Comparison of ENCODE assay signal across 21 cellular contexts in genomic region chr3:3141939-3142338, GRCh38. TPM values are rescaled to one million over a fixed set of nuclear protein-coding genes. Genes with fewer than 3 reads are reported as not detected.
DNase-seq lines count a peak whose midpoint lies in the region; ATAC-seq and TF ChIP-seq lines count a peak whose summit lies in the region.
"Had no signal": no experiment of that assay in that cellular context is flagged by ENCODE, and none has a peak within 500 bp of the region (broad histone marks: within the 10 kb centered on the region; RNA-seq: fewer than 3 reads in every experiment).

No MANE protein-coding gene starts in this region.

- no peak overlapping the region for H3K4me3 ChIP-seq in neural progenitor cell
- H3K4me3 ChIP-seq: MG63, PC-9 had no signal

- no peak overlapping the region for H3K4me3 Mint-ChIP-seq in activated CD8-positive, alpha-beta T cell treated with anti-CD3 and anti-CD28 coated beads for 36 hours
- no peak overlapping the region for H3K4me3 Mint-ChIP-seq in activated CD8-positive, alpha-beta T cell treated with anti-CD3 and anti-CD28 coated beads, Interleukin-2, amount 10 ng/mL, durations not matched to agents 7 days and 5 days
- H3K4me3 Mint-ChIP-seq in activated T-helper 17 cell treated with anti-CD3 and anti-CD28 coated beads, Interleukin-2, amount 50 U/mL, for 72 hours, result no peak overlapping the region
- H3K4me3 Mint-ChIP-seq in natural killer cell, result no peak overlapping the region
- H3K4me3 Mint-ChIP-seq in neural progenitor cell, result no peak overlapping the region
- H3K4me3 Mint-ChIP-seq in type B pancreatic cell, result no peak overlapping the region
- H3K4me3 Mint-ChIP-seq: HFFc6 had no signal

- H3K27ac ChIP-seq in neural progenitor cell, result no peak overlapping the region
- H3K27ac ChIP-seq: KMS-11, PC-9 had no signal

- POLR2A ChIA-PET in activated CD8-positive, alpha-beta T cell treated with anti-CD3 and anti-CD28 coated beads for 36 hours (lab: Charles Lee), result interaction anchor here (2.8 kb wide), 1 partner anchor 9 kb away, joined by 8 read pairs; no protein-coding TSS in a partner anchor
- POLR2A ChIA-PET in activated CD8-positive, alpha-beta T cell treated with anti-CD3 and anti-CD28 coated beads, Interleukin-2, amount 10 ng/mL, durations not matched to agents 7 days and 5 days (lab: Charles Lee), result no interaction called here

- peak overlapping the region; percentile 75 for H3K27ac Mint-ChIP-seq in activated CD8-positive, alpha-beta T cell treated with anti-CD3 and anti-CD28 coated beads for 36 hours
- no peak overlapping the region for H3K27ac Mint-ChIP-seq in activated CD8-positive, alpha-beta T cell treated with anti-CD3 and anti-CD28 coated beads, Interleukin-2, amount 10 ng/mL, durations not matched to agents 7 days and 5 days
- peak overlapping the region; percentile 67 for H3K27ac Mint-ChIP-seq in activated T-helper 17 cell treated with anti-CD3 and anti-CD28 coated beads, Interleukin-2, amount 50 U/mL, for 72 hours
- peak overlapping the region; percentile 60 to 65 for H3K27ac Mint-ChIP-seq in natural killer cell
- no peak overlapping the region for H3K27ac Mint-ChIP-seq in neural progenitor cell
- no peak overlapping the region for H3K27ac Mint-ChIP-seq in type B pancreatic cell
- H3K27ac Mint-ChIP-seq: HFFc6 had no signal

- no peak for DNase-seq in activated CD8-positive, alpha-beta T cell treated with anti-CD3 and anti-CD28 coated beads for 36 hours
- DNase-seq in activated CD8-positive, alpha-beta T cell treated with anti-CD3 and anti-CD28 coated beads, Interleukin-2, amount 10 ng/mL, durations not matched to agents 7 days and 5 days, result no peak
- DNase-seq in natural killer cell (no peak), neural progenitor cell (ENCODE audit: low spot score) (no peak), LoVo (ENCODE audit: low spot score) (no peak), type B pancreatic cell (ENCODE audit: extremely low spot score, unreplicated experiment) (no peak)
- DNase-seq: C1 segment of cervical spinal cord, Caco-2, DMS53, GOT3, HFFc6, MG63, NCI-H1092 treated with DMSO at 0.1 percent for 48 hours, NCI-H1694 treated with DMSO at 0.1 percent for 48 hours, NCI-H446, PC-9 had no signal

- no peak for TF ChIP-seq CTCF in activated CD8-positive, alpha-beta T cell treated with anti-CD3 and anti-CD28 coated beads for 36 hours (IDR thresholded peaks at IDR 0.05)
- TF ChIP-seq CTCF in natural killer cell (IDR thresholded peaks at IDR 0.05), result no peak
- TF ChIP-seq CTCF in neural progenitor cell (IDR thresholded peaks at IDR 0.05), result no peak
- no peak for TF ChIP-seq CTCF in type B pancreatic cell (conservative IDR thresholded peaks at IDR 0.05)

- H3F3A ChIP-seq in neural progenitor cell (ENCODE audit: low read depth), result no peaks in the 10 kb centered on the region

- CTCF ChIA-PET in activated CD8-positive, alpha-beta T cell treated with anti-CD3 and anti-CD28 coated beads for 36 hours (lab: Charles Lee), result interaction anchor here (1.1 to 1.2 kb wide), 2 partner anchors 12 to 1146 kb away, joined by 3 to 4 read pairs; no protein-coding TSS in a partner anchor
- CTCF ChIA-PET in activated CD8-positive, alpha-beta T cell treated with anti-CD3 and anti-CD28 coated beads, Interleukin-2, amount 10 ng/mL, durations not matched to agents 7 days and 5 days (lab: Charles Lee), result interaction anchor here (2.3 kb wide), 1 partner anchor 30 kb away, joined by 5 read pairs; no protein-coding TSS in a partner anchor

- H3K36me3 ChIP-seq in neural progenitor cell, result peaks cover 14% of the 10 kb centered on the region

- H3K9me3 Mint-ChIP-seq in activated CD8-positive, alpha-beta T cell treated with anti-CD3 and anti-CD28 coated beads for 36 hours, result no peaks in the 10 kb centered on the region
- no peaks in the 10 kb centered on the region for H3K9me3 Mint-ChIP-seq in activated CD8-positive, alpha-beta T cell treated with anti-CD3 and anti-CD28 coated beads, Interleukin-2, amount 10 ng/mL, durations not matched to agents 7 days and 5 days (ENCODE audit: insufficient read depth)
- H3K9me3 Mint-ChIP-seq in activated T-helper 17 cell treated with anti-CD3 and anti-CD28 coated beads, Interleukin-2, amount 50 U/mL, for 72 hours, result no peaks in the 10 kb centered on the region
- no peaks in the 10 kb centered on the region for H3K9me3 Mint-ChIP-seq in natural killer cell
- no peaks in the 10 kb centered on the region for H3K9me3 Mint-ChIP-seq in neural progenitor cell
- H3K9me3 Mint-ChIP-seq in type B pancreatic cell, result no peaks in the 10 kb centered on the region
- H3K9me3 Mint-ChIP-seq: HFFc6 had no signal

- H3K79me2 ChIP-seq in neural progenitor cell (ENCODE audit: low read depth), result no peaks in the 10 kb centered on the region

- intact Hi-C loops in activated CD8-positive, alpha-beta T cell treated with anti-CD3 and anti-CD28 coated beads for 36 hours (cut with micrococcal nuclease), result no loop called here
- intact Hi-C loops in natural killer cell (cut with micrococcal nuclease), result no loop called here

- peaks cover 74% of the 10 kb centered on the region for H3K36me3 Mint-ChIP-seq in activated CD8-positive, alpha-beta T cell treated with anti-CD3 and anti-CD28 coated beads for 36 hours (ENCODE audit: low read depth)
- peaks cover 76% of the 10 kb centered on the region for H3K36me3 Mint-ChIP-seq in activated CD8-positive, alpha-beta T cell treated with anti-CD3 and anti-CD28 coated beads, Interleukin-2, amount 10 ng/mL, durations not matched to agents 7 days and 5 days (ENCODE audit: low read depth)
- H3K36me3 Mint-ChIP-seq in activated T-helper 17 cell treated with anti-CD3 and anti-CD28 coated beads, Interleukin-2, amount 50 U/mL, for 72 hours (ENCODE audit: low read depth), result peaks cover 100% of the 10 kb centered on the region
- peaks cover 36% of the 10 kb centered on the region for H3K36me3 Mint-ChIP-seq in natural killer cell
- H3K36me3 Mint-ChIP-seq in neural progenitor cell, result peaks cover 35% of the 10 kb centered on the region
- H3K36me3 Mint-ChIP-seq in type B pancreatic cell, result peaks cover 46% of the 10 kb centered on the region

- H3K27me3 ChIP-seq in neural progenitor cell, result no peaks in the 10 kb centered on the region
- H3K27me3 ChIP-seq: MG63 had no signal

- H3K9me3 ChIP-seq in neural progenitor cell (ENCODE audit: low read depth), result no peaks in the 10 kb centered on the region
- H3K9me3 ChIP-seq: Caco-2, MG63 had no signal

- no peaks in the 10 kb centered on the region for H4K20me1 ChIP-seq in neural progenitor cell (ENCODE audit: low read depth)

- no peaks in the 10 kb centered on the region for H3K4me1 ChIP-seq in neural progenitor cell
- H3K4me1 ChIP-seq: Caco-2 had no signal

- no peak overlapping the region for H3K9ac ChIP-seq in neural progenitor cell
- H3K9ac ChIP-seq: KMS-11 had no signal

- no peak overlapping the region for H2AFZ ChIP-seq in neural progenitor cell (replicated peaks)
- H2AFZ ChIP-seq: PC-9 had no signal

- no peak for ATAC-seq in activated CD8-positive, alpha-beta T cell treated with anti-CD3 and anti-CD28 coated beads for 36 hours
- no peak for ATAC-seq in activated CD8-positive, alpha-beta T cell treated with anti-CD3 and anti-CD28 coated beads, Interleukin-2, amount 10 ng/mL, durations not matched to agents 7 days and 5 days
- peak; percentile 55 for ATAC-seq in GM18870 (IDR thresholded peaks at IDR 0.05; ENCODE audit: unreplicated experiment)
- ATAC-seq in activated T-helper 17 cell treated with anti-CD3 and anti-CD28 coated beads, Interleukin-2, amount 50 U/mL, for 72 hours (replicated peaks), result peak; percentile 69
- ATAC-seq in natural killer cell, result no peak

- H3K4me1 Mint-ChIP-seq in activated CD8-positive, alpha-beta T cell treated with anti-CD3 and anti-CD28 coated beads for 36 hours (ENCODE audit: low read depth), result peaks cover 18% of the 10 kb centered on the region
- peaks cover 1% of the 10 kb centered on the region for H3K4me1 Mint-ChIP-seq in activated CD8-positive, alpha-beta T cell treated with anti-CD3 and anti-CD28 coated beads, Interleukin-2, amount 10 ng/mL, durations not matched to agents 7 days and 5 days (ENCODE audit: low read depth)
- peaks cover 11% of the 10 kb centered on the region for H3K4me1 Mint-ChIP-seq in activated T-helper 17 cell treated with anti-CD3 and anti-CD28 coated beads, Interleukin-2, amount 50 U/mL, for 72 hours
- H3K4me1 Mint-ChIP-seq in natural killer cell (peaks cover 17% of the 10 kb centered on the region in 2 donors), neural progenitor cell (peaks cover 7% of the 10 kb centered on the region), type B pancreatic cell (ENCODE audit: unreplicated experiment) (peaks cover 4% of the 10 kb centered on the region)

- no peak overlapping the region for H3K4me2 ChIP-seq in neural progenitor cell
- H3K4me2 ChIP-seq: KMS-11, PC-9 had no signal

- no peaks in the 10 kb centered on the region for H3K27me3 Mint-ChIP-seq in activated CD8-positive, alpha-beta T cell treated with anti-CD3 and anti-CD28 coated beads for 36 hours
- H3K27me3 Mint-ChIP-seq in activated CD8-positive, alpha-beta T cell treated with anti-CD3 and anti-CD28 coated beads, Interleukin-2, amount 10 ng/mL, durations not matched to agents 7 days and 5 days (ENCODE audit: low read depth), result no peaks in the 10 kb centered on the region
- H3K27me3 Mint-ChIP-seq in activated T-helper 17 cell treated with anti-CD3 and anti-CD28 coated beads, Interleukin-2, amount 50 U/mL, for 72 hours, result no peaks in the 10 kb centered on the region
- no peaks in the 10 kb centered on the region for H3K27me3 Mint-ChIP-seq in natural killer cell (ENCODE audit: low read depth in 2 of 2)
- no peaks in the 10 kb centered on the region for H3K27me3 Mint-ChIP-seq in neural progenitor cell (ENCODE audit: insufficient read depth, low read depth)
- H3K27me3 Mint-ChIP-seq in type B pancreatic cell, result no peaks in the 10 kb centered on the region

RNA-seq across cellular contexts. Expression of gene TRNT1, which starts 15.2 kb away (rescaled TPM):
- total RNA-seq in activated CD8-positive, alpha-beta T cell treated with anti-CD3 and anti-CD28 coated beads for 36 hours, result 10 to 100 TPM; 44.9 to 45.8 TPM
- total RNA-seq in activated CD8-positive, alpha-beta T cell treated with anti-CD3 and anti-CD28 coated beads, Interleukin-2, amount 10 ng/mL, durations not matched to agents 7 days and 5 days, result 10 to 100 TPM; 33.4 to 33.6 TPM
- 10 to 100 TPM; 31.2 to 52.7 TPM for total RNA-seq in activated T-helper 17 cell treated with anti-CD3 and anti-CD28 coated beads, Interleukin-2, amount 50 U/mL, for 72 hours
- 10 to 100 TPM; 33.3 to 41.9 (median 36.6) TPM for total RNA-seq in natural killer cell
- 26.5 and 38.8 TPM in 2 replicates for total RNA-seq in neural progenitor cell (ENCODE audit: low replicate concordance)
- 21.7 and 33.0 TPM in 2 replicates for total RNA-seq in type B pancreatic cell (ENCODE audit: low replicate concordance)

RNA-seq across cellular contexts. Expression of gene IL5RA, which starts 31.8 kb away (rescaled TPM):
- total RNA-seq in activated CD8-positive, alpha-beta T cell treated with anti-CD3 and anti-CD28 coated beads for 36 hours, result not detected
- not detected for total RNA-seq in activated CD8-positive, alpha-beta T cell treated with anti-CD3 and anti-CD28 coated beads, Interleukin-2, amount 10 ng/mL, durations not matched to agents 7 days and 5 days
- under 1 TPM in 1 of 2 donors, not detected in 1; 0.79 TPM for total RNA-seq in activated T-helper 17 cell treated with anti-CD3 and anti-CD28 coated beads, Interleukin-2, amount 50 U/mL, for 72 hours
- total RNA-seq in natural killer cell (10 to 100 TPM in 1 of 3 donors, under 1 TPM in 1, not detected in 1; 0.34 to 12.4 TPM), neural progenitor cell (ENCODE audit: low replicate concordance) (not detected in 2 replicates), type B pancreatic cell (ENCODE audit: low replicate concordance) (0.14 and 0.51 TPM in 2 replicates)
- total RNA-seq: A172, HFFc6, PC-9, SK-MEL-5 had no signal

RNA-seq across cellular contexts. Expression of gene CRBN, which starts 37.6 kb away (rescaled TPM):
- total RNA-seq in activated CD8-positive, alpha-beta T cell treated with anti-CD3 and anti-CD28 coated beads for 36 hours, result 10 to 100 TPM; 33.7 to 35.0 TPM
- 10 to 100 TPM; 52.0 to 56.7 TPM for total RNA-seq in activated CD8-positive, alpha-beta T cell treated with anti-CD3 and anti-CD28 coated beads, Interleukin-2, amount 10 ng/mL, durations not matched to agents 7 days and 5 days
- 10 to 100 TPM; 43.9 to 50.4 TPM for total RNA-seq in activated T-helper 17 cell treated with anti-CD3 and anti-CD28 coated beads, Interleukin-2, amount 50 U/mL, for 72 hours
- total RNA-seq in natural killer cell (100 to 1,000 TPM; 126 to 166 (median 139) TPM), neural progenitor cell (ENCODE audit: low replicate concordance) (78.0 and 84.6 TPM in 2 replicates), type B pancreatic cell (ENCODE audit: low replicate concordance) (36.3 and 43.6 TPM in 2 replicates)

Comparison
In these comparisons a context has a peak if more than half of its experiments do, and no peak if none do; other contexts are left out.
1. H3K27ac Mint-ChIP-seq: peak in activated CD8-positive, alpha-beta T cell treated with anti-CD3 and anti-CD28 coated beads for 36 hours (single experiment), activated T-helper 17 cell treated with anti-CD3 and anti-CD28 coated beads, Interleukin-2, amount 50 U/mL, for 72 hours (single experiment) and natural killer cell (2 of 2); none in activated CD8-positive, alpha-beta T cell treated with anti-CD3 and anti-CD28 coated beads, Interleukin-2, amount 10 ng/mL, durations not matched to agents 7 days and 5 days (single experiment), neural progenitor cell (single experiment) and type B pancreatic cell (single experiment).
2. ATAC-seq: peak in GM18870 (single experiment) and activated T-helper 17 cell treated with anti-CD3 and anti-CD28 coated beads, Interleukin-2, amount 50 U/mL, for 72 hours (single experiment); none in activated CD8-positive, alpha-beta T cell treated with anti-CD3 and anti-CD28 coated beads for 36 hours (single experiment), activated CD8-positive, alpha-beta T cell treated with anti-CD3 and anti-CD28 coated beads, Interleukin-2, amount 10 ng/mL, durations not matched to agents 7 days and 5 days (single experiment) and natural killer cell (0 of 3).